ENCODE assay signal across 8 cellular contexts in genomic region chr19:1264801-1265610, GRCh38. TPM values are rescaled to one million over a fixed set of nuclear protein-coding genes. Genes with fewer than 3 reads are reported as not detected.
A peak's percentile ranks its signal among the peaks of the same experiment; 100 is the strongest.
DNase-seq lines count a peak whose midpoint lies in the region; ATAC-seq and TF ChIP-seq lines count a peak whose summit lies in the region.

No MANE protein-coding gene starts in this region.

- H3K9ac ChIP-seq in liver (ENCODE audit: low read depth in 1 of 2, low read length in 2 of 2) = no peak overlapping the region

- H3K27me3 ChIP-seq in CD8-positive, alpha-beta T cell (ENCODE audit: insufficient read depth, low read length) = no peaks in the 10 kb centered on the region
- H3K27me3 ChIP-seq in MG63 = no peaks in the 10 kb centered on the region
- H3K27me3 ChIP-seq in liver (ENCODE audit: control insufficient read depth in 4 of 4, insufficient read depth in 4 of 4, low read length in 3 of 4) = no peaks in the 10 kb centered on the region
- no peaks in the 10 kb centered on the region for H3K27me3 ChIP-seq in tibial artery

- H3K27me3 Mint-ChIP-seq in CD8-positive, alpha-beta T cell (ENCODE audit: low read depth) = no peaks in the 10 kb centered on the region

- CTCF ChIA-PET in CD8-positive, alpha-beta T cell (lab: Charles Lee) = interaction anchor here (1.4 to 16.0 kb wide), 4 partner anchors 9 to 22 kb away, joined by 3 to 498 read pairs (median 38); partner anchors contain the start of gene ATP5F1D

- TF ChIP-seq CTCF in CD8-positive, alpha-beta T cell (IDR thresholded peaks at IDR 0.05) = no peak
- TF ChIP-seq CTCF in cardiac fibroblast (IDR thresholded peaks at IDR 0.05; ENCODE audit: low read depth, low read length) (no peak), liver (IDR thresholded peaks at IDR 0.05; ENCODE audit: low read depth, low read length, missing input control) (no peak), tibial artery (IDR thresholded peaks at IDR 0.05) (no peak)

- H3K4me1 Mint-ChIP-seq in CD8-positive, alpha-beta T cell (ENCODE audit: low read depth) = peaks cover 50% of the 10 kb centered on the region

- H3K4me3 ChIP-seq in CD8-positive, alpha-beta T cell (ENCODE audit: low read depth, low read length) = no peak overlapping the region
- H3K4me3 ChIP-seq in MG63 = no peak overlapping the region
- H3K4me3 ChIP-seq in cardiac fibroblast (replicated peaks in 1 of 2; ENCODE audit: low read depth in 2 of 2, low read length in 2 of 2) = no peak overlapping the region
- H3K4me3 ChIP-seq in liver (ENCODE audit: low read depth in 1 of 3, low read length in 3 of 3) = no peak overlapping the region
- peak overlapping the region in 1 of 2 donors; percentile 68 for H3K4me3 ChIP-seq in tibial artery

- H3K36me3 Mint-ChIP-seq in CD8-positive, alpha-beta T cell = peaks cover 3% of the 10 kb centered on the region

- peak overlapping the region; percentile 37 for H3K4me3 Mint-ChIP-seq in CD8-positive, alpha-beta T cell

- H3K27ac Mint-ChIP-seq in CD8-positive, alpha-beta T cell = peak overlapping the region; percentile 84

- 78% methylated on average over 26 of the region's 26 CpGs for WGBS in liver

- peaks cover 63% of the 10 kb centered on the region for H3K4me1 ChIP-seq in CD8-positive, alpha-beta T cell (ENCODE audit: insufficient read depth, low read length)
- peaks cover 32 to 66% (median 52%) of the 10 kb centered on the region in 4 donors for H3K4me1 ChIP-seq in liver (ENCODE audit: control insufficient read depth in 4 of 4, insufficient read depth in 4 of 4, low read length in 3 of 4)
- H3K4me1 ChIP-seq in tibial artery = peaks cover 13 to 81% (median 69%) of the 10 kb centered on the region in 4 donors

- no peak overlapping the region for H3K27ac ChIP-seq in CD8-positive, alpha-beta T cell (ENCODE audit: low read depth, low read length)
- H3K27ac ChIP-seq in liver (ENCODE audit: low read depth in 1 of 2, low read length in 2 of 2) = peak overlapping the region; percentile 30 to 67
- peak overlapping the region; percentile 83 to 84 for H3K27ac ChIP-seq in tibial artery

- ATAC-seq in CD8-positive, alpha-beta T cell = no peak

- no peak for TF ChIP-seq RAD21 in liver (IDR thresholded peaks at IDR 0.05)

- DNase-seq in CD8-positive, alpha-beta T cell = no peak
- DNase-seq in MG63 (peak; percentile 89), cardiac fibroblast (ENCODE audit: low read depth in 2 of 2) (peak; percentile 86 to 94), tibial artery (peak; percentile 80 to 89), NCI-H1092 treated with DMSO at 0.1 percent for 48 hours (lab: John Stamatoyannopoulos, UW) (no peak), OCI-M1 (lab: John Stamatoyannopoulos, UW) (no peak), COLO829 (ENCODE audit: low spot score) (no peak)

- H3K36me3 ChIP-seq in CD8-positive, alpha-beta T cell (ENCODE audit: insufficient read depth, low read length) = no peaks in the 10 kb centered on the region
- peaks cover 4% of the 10 kb centered on the region for H3K36me3 ChIP-seq in MG63
- H3K36me3 ChIP-seq in liver (ENCODE audit: control insufficient read depth in 4 of 4, insufficient read depth in 3 of 4, low read depth in 1 of 4, low read length in 3 of 4) = no peaks in the 10 kb centered on the region
- H3K36me3 ChIP-seq in tibial artery = no peaks in the 10 kb centered on the region

- no peaks in the 10 kb centered on the region for H3K9me3 ChIP-seq in CD8-positive, alpha-beta T cell (ENCODE audit: low read length)
- H3K9me3 ChIP-seq in MG63 = no peaks in the 10 kb centered on the region
- no peaks in the 10 kb centered on the region for H3K9me3 ChIP-seq in liver (ENCODE audit: control insufficient read depth in 4 of 4, low read length in 3 of 4)
- no peaks in the 10 kb centered on the region for H3K9me3 ChIP-seq in tibial artery

- intact Hi-C loops in CD8-positive, alpha-beta T cell (cut with DNase I, micrococcal nuclease) = loop anchor here in 1 of 2 experiments (5.0 kb wide), 1 partner anchor 163 kb away; the partner anchor contains the start of gene GPX4
- intact Hi-C loops in tibial artery (cut with DNase I; ENCODE audit: low total_unique reads) = no loop called here

- POLR2A ChIA-PET in CD8-positive, alpha-beta T cell (lab: Charles Lee) = interaction anchor here (1.2 to 5.4 kb wide), 4 partner anchors 10 to 21 kb away, joined by 8 to 271 read pairs (median 19); partner anchors contain the start of genes ATP5F1D and FAM174C

- H3K9me3 Mint-ChIP-seq in CD8-positive, alpha-beta T cell = no peaks in the 10 kb centered on the region

TF ChIP-seq in liver, 16 proteins besides CTCF, POLR2A, EP300 and RAD21:
- TF ChIP-seq JUND (IDR thresholded peaks at IDR 0.05) (peak; percentile 62), TAF1 (conservative IDR thresholded peaks at IDR 0.05) (no peak), FOXA2 (IDR thresholded peaks at IDR 0.05) (no peak)

RNA-seq across cellular contexts. Expression of gene CIRBP, which starts 4.1 kb away (rescaled TPM):
- 100 to 1,000 TPM; 689 to 695 TPM for total RNA-seq in CD8-positive, alpha-beta T cell
- 64.1 and 68.5 TPM in 2 replicates for total RNA-seq in MG63 (2014; rRNA removed; shearing (Covaris generic); ENCODE audit: low replicate concordance)
- total RNA-seq in liver = 100 to 1,000 TPM in 1 of 2 donors, 10 to 100 TPM in 1; 80.5 to 135 TPM
- 100 to 1,000 TPM in 1 of 2 donors, 10 to 100 TPM in 1; 41.1 to 113 TPM for polyA plus RNA-seq in liver

RNA-seq across cellular contexts. Expression of gene FAM174C, which starts 10.3 kb away (rescaled TPM):
- total RNA-seq in CD8-positive, alpha-beta T cell = 10 to 100 TPM; 36.2 to 37.4 TPM
- total RNA-seq in MG63 (2014; rRNA removed; shearing (Covaris generic); ENCODE audit: low replicate concordance) = 32.2 and 57.2 TPM in 2 replicates
- 10 to 100 TPM; 14.6 to 15.7 TPM for total RNA-seq in liver
- polyA plus RNA-seq in liver = 10 to 100 TPM; 51.9 to 79.8 TPM

RNA-seq across cellular contexts. Expression of gene MIDN, which starts 16.6 kb away (rescaled TPM):
- 100 to 1,000 TPM; 305 to 314 TPM for total RNA-seq in CD8-positive, alpha-beta T cell
- total RNA-seq in MG63 (2014; rRNA removed; shearing (Covaris generic); ENCODE audit: low replicate concordance) = 4.6 and 5.7 TPM in 2 replicates
- 10 to 100 TPM in 1 of 2 donors, 1 to 10 TPM in 1; 9.1 to 22.9 TPM for total RNA-seq in liver
- polyA plus RNA-seq in liver = 10 to 100 TPM in 1 of 2 donors, 1 to 10 TPM in 1; 2.9 to 14.6 TPM

RNA-seq across cellular contexts. Expression of gene EFNA2, which starts 20.7 kb away (rescaled TPM):
- total RNA-seq in CD8-positive, alpha-beta T cell = not detected
- total RNA-seq in MG63 (2014; rRNA removed; shearing (Covaris generic); ENCODE audit: low replicate concordance) = 0.76 TPM in 1 of 2 replicates, not detected in the other
- 1 to 10 TPM in 1 of 2 donors, under 1 TPM in 1; 0.98 to 6.2 TPM for total RNA-seq in liver
- 1 to 10 TPM; 2.5 to 9.8 TPM for polyA plus RNA-seq in liver

RNA-seq across cellular contexts. Expression of gene ATP5F1D, which starts 23.5 kb away (rescaled TPM):
- total RNA-seq in CD8-positive, alpha-beta T cell = 10 to 100 TPM; 86.2 to 96.3 TPM
- total RNA-seq in MG63 (2014; rRNA removed; shearing (Covaris generic); ENCODE audit: low replicate concordance) = 29.4 and 33.8 TPM in 2 replicates
- 10 to 100 TPM; 20.2 to 44.5 TPM for total RNA-seq in liver
- polyA plus RNA-seq in liver = 100 to 1,000 TPM; 246 to 315 TPM

Comparison
In these comparisons a context has a peak if more than half of its experiments do, and no peak if none do; other contexts are left out.
1. DNase-seq: peak in MG63 (single experiment), cardiac fibroblast (2 of 2) and tibial artery (2 of 2); none in CD8-positive, alpha-beta T cell (0 of 7), NCI-H1092 treated with DMSO at 0.1 percent for 48 hours (single experiment), OCI-M1 (single experiment) and COLO829 (single experiment).
2. RNA of gene MIDN, which starts 16.6 kb away (total RNA-seq): 305 to 314 TPM in CD8-positive, alpha-beta T cell; 9.1 to 22.9 TPM in liver and 4.6 to 5.7 TPM in MG63; every median in the first group is over 10 times any median in the second.